In genomic region chr14:55416866-55417265, GRCh38 we compare ENCODE assay signal across 11 cellular contexts. TPM values are rescaled to one million over a fixed set of nuclear protein-coding genes. Genes with fewer than 3 reads are reported as not detected.
DNase-seq lines count a peak whose midpoint lies in the region; FAIRE-seq and TF ChIP-seq lines count a peak whose summit lies in the region.
"Had no signal": no experiment of that assay in that cellular context is flagged by ENCODE, and none has a peak within 500 bp of the region (broad histone marks: within the 10 kb centered on the region; RNA-seq: fewer than 3 reads in every experiment).

No MANE protein-coding gene starts in this region.

- no peaks in the 10 kb centered on the region for H3K36me3 ChIP-seq in Karpas-422 (ENCODE audit: insufficient read depth, low read length)
- no peaks in the 10 kb centered on the region for H3K36me3 ChIP-seq in neural progenitor cell

- H3K79me2 ChIP-seq in Karpas-422 (ENCODE audit: low read length): no peaks in the 10 kb centered on the region
- no peaks in the 10 kb centered on the region for H3K79me2 ChIP-seq in neural progenitor cell (ENCODE audit: low read depth)

- H2AFZ ChIP-seq in Karpas-422 (ENCODE audit: low read length): no peak overlapping the region
- peak overlapping the region; percentile 28 for H2AFZ ChIP-seq in neural progenitor cell (replicated peaks)

- no peak overlapping the region for H3K4me2 ChIP-seq in Karpas-422 (ENCODE audit: low read depth, low read length, poor library complexity, severe bottlenecking)
- no peak overlapping the region for H3K4me2 ChIP-seq in neural progenitor cell

- intact Hi-C loops in activated CD4-positive, alpha-beta memory T cell treated with anti-CD3 and anti-CD28 coated beads for 36 hours (cut with micrococcal nuclease): loop anchor here (2.0 kb wide), 1 partner anchor 46 kb away; no protein-coding TSS in a partner anchor

- peak; percentile 26 for DNase-seq in NCI-H2107 treated with DMSO at 0.1 percent for 48 hours (lab: John Stamatoyannopoulos, UW; ENCODE audit: unreplicated experiment)
- no peak for DNase-seq in NCI-H2107 (lab: John Stamatoyannopoulos, UW)
- peak; percentile 77 for DNase-seq in Karpas-422
- DNase-seq in activated CD4-positive, alpha-beta memory T cell treated with anti-CD3 and anti-CD28 coated beads for 36 hours: peak; percentile 50
- peak; percentile 66 for DNase-seq in neural progenitor cell (ENCODE audit: low spot score)
- no peak for DNase-seq in cerebellum (ENCODE audit: low spot score)
- no peak for DNase-seq in NCI-H1092 (lab: John Stamatoyannopoulos, UW)
- no peak for DNase-seq in GM12892 (ENCODE audit: insufficient read length)

- no peak for FAIRE-seq in GM12892 (lab: Jason Lieb, UNC)

- H3K9ac ChIP-seq in Karpas-422 (ENCODE audit: low read length) (no peak overlapping the region), neural progenitor cell (no peak overlapping the region)

- POLR2A ChIA-PET in activated CD4-positive, alpha-beta memory T cell treated with anti-CD3 and anti-CD28 coated beads for 36 hours (lab: Charles Lee): no interaction called here

- TF ChIP-seq POLR2A in GM12892 (IDR thresholded peaks at IDR 0.05; ENCODE audit: low read depth, low read length): no peak

- H3K9me3 ChIP-seq in Karpas-422 (ENCODE audit: low read length) (no peaks in the 10 kb centered on the region), neural progenitor cell (ENCODE audit: low read depth) (no peaks in the 10 kb centered on the region)

- H3K27ac ChIP-seq in Karpas-422 (ENCODE audit: low read length): no peak overlapping the region
- H3K27ac ChIP-seq in neural progenitor cell: no peak overlapping the region

- no peaks in the 10 kb centered on the region for H3K27me3 ChIP-seq in Karpas-422 (ENCODE audit: low read length)
- H3K27me3 ChIP-seq in neural progenitor cell: peaks cover 19% of the 10 kb centered on the region

- no peaks in the 10 kb centered on the region for H3K27me3 Mint-ChIP-seq in activated CD4-positive, alpha-beta memory T cell treated with anti-CD3 and anti-CD28 coated beads for 36 hours
- peaks cover 2% of the 10 kb centered on the region for H3K27me3 Mint-ChIP-seq in neural progenitor cell (ENCODE audit: insufficient read depth, low read depth)

- H3K4me1 ChIP-seq in Karpas-422 (ENCODE audit: low read length) (peaks cover 6% of the 10 kb centered on the region), neural progenitor cell (peaks cover 9% of the 10 kb centered on the region)

- TF ChIP-seq CTCF in neural progenitor cell (IDR thresholded peaks at IDR 0.05): peak; percentile 91

- no peaks in the 10 kb centered on the region for H3K9me2 ChIP-seq in Karpas-422 (replicated peaks; ENCODE audit: insufficient read depth, low read length)

- H4K20me1 ChIP-seq in Karpas-422 (ENCODE audit: insufficient read depth, low read depth, low read length) (no peaks in the 10 kb centered on the region), neural progenitor cell (ENCODE audit: low read depth) (no peaks in the 10 kb centered on the region)

- H3K4me3 ChIP-seq in Karpas-422 (ENCODE audit: low read length) (no peak overlapping the region), neural progenitor cell (no peak overlapping the region)

- H3K4me3 Mint-ChIP-seq in activated CD4-positive, alpha-beta memory T cell treated with anti-CD3 and anti-CD28 coated beads for 36 hours: no peak overlapping the region
- H3K4me3 Mint-ChIP-seq in neural progenitor cell: no peak overlapping the region
- H3K4me3 Mint-ChIP-seq: CD4-positive, CD25-positive, alpha-beta regulatory T cell had no signal

- H3K27ac Mint-ChIP-seq in activated CD4-positive, alpha-beta memory T cell treated with anti-CD3 and anti-CD28 coated beads for 36 hours: no peak overlapping the region
- H3K27ac Mint-ChIP-seq in neural progenitor cell: no peak overlapping the region

- no peaks in the 10 kb centered on the region for H3F3A ChIP-seq in neural progenitor cell (ENCODE audit: low read depth)

- H3K36me3 Mint-ChIP-seq in activated CD4-positive, alpha-beta memory T cell treated with anti-CD3 and anti-CD28 coated beads for 36 hours: no peaks in the 10 kb centered on the region
- no peaks in the 10 kb centered on the region for H3K36me3 Mint-ChIP-seq in neural progenitor cell
- H3K36me3 Mint-ChIP-seq: CD4-positive, CD25-positive, alpha-beta regulatory T cell had no signal

- CTCF ChIA-PET in activated CD4-positive, alpha-beta memory T cell treated with anti-CD3 and anti-CD28 coated beads for 36 hours (lab: Charles Lee): interaction anchor here (0.6 to 2.5 kb wide), 13 partner anchors 10 to 204 kb away, joined by 3 to 8 read pairs (median 4); no protein-coding TSS in a partner anchor

- H3K4me1 Mint-ChIP-seq in activated CD4-positive, alpha-beta memory T cell treated with anti-CD3 and anti-CD28 coated beads for 36 hours (ENCODE audit: low read depth): peaks cover 10% of the 10 kb centered on the region
- H3K4me1 Mint-ChIP-seq in neural progenitor cell: peaks cover 4% of the 10 kb centered on the region

- H3K9me3 Mint-ChIP-seq in activated CD4-positive, alpha-beta memory T cell treated with anti-CD3 and anti-CD28 coated beads for 36 hours: no peaks in the 10 kb centered on the region
- H3K9me3 Mint-ChIP-seq in neural progenitor cell: no peaks in the 10 kb centered on the region
- H3K9me3 Mint-ChIP-seq: CD4-positive, CD25-positive, alpha-beta regulatory T cell had no signal

RNA-seq across cellular contexts. Expression of gene ATG14, which starts 5.2 kb away (rescaled TPM):
- total RNA-seq in Karpas-422 (2014; rRNA removed; shearing (Covaris generic); ENCODE audit: low replicate concordance): 12.6 and 13.2 TPM in 2 replicates
- total RNA-seq in activated CD4-positive, alpha-beta memory T cell treated with anti-CD3 and anti-CD28 coated beads for 36 hours: 1 to 10 TPM; 5.0 to 5.1 TPM
- total RNA-seq in neural progenitor cell (ENCODE audit: low replicate concordance) (19.9 and 28.8 TPM in 2 replicates), cerebellum (18.0 TPM)
- polyA plus RNA-seq in GM12892 (2012; ENCODE audit: missing spikeins): 4.7 TPM

RNA-seq across cellular contexts. Expression of gene TBPL2, which starts 23.6 kb away (rescaled TPM):
- not detected in 2 replicates for total RNA-seq in Karpas-422 (2014; rRNA removed; shearing (Covaris generic); ENCODE audit: low replicate concordance)
- total RNA-seq in activated CD4-positive, alpha-beta memory T cell treated with anti-CD3 and anti-CD28 coated beads for 36 hours: not detected
- total RNA-seq in neural progenitor cell (ENCODE audit: low replicate concordance): not detected in 2 replicates
- total RNA-seq in cerebellum: not detected
- not detected for polyA plus RNA-seq in GM12892 (2012; ENCODE audit: missing spikeins)
- total RNA-seq: CD4-positive, CD25-positive, alpha-beta regulatory T cell; HT1080; subcutaneous adipose tissue had no signal
- polyA plus RNA-seq: CD4-positive, CD25-positive, alpha-beta regulatory T cell had no signal

Comparison
In these comparisons a context has a peak if more than half of its experiments do, and no peak if none do; other contexts are left out.
1. DNase-seq: peak in NCI-H2107 treated with DMSO at 0.1 percent for 48 hours (single experiment), Karpas-422 (single experiment), activated CD4-positive, alpha-beta memory T cell treated with anti-CD3 and anti-CD28 coated beads for 36 hours (single experiment) and neural progenitor cell (single experiment); none in NCI-H2107 (single experiment), cerebellum (single experiment), NCI-H1092 (single experiment) and GM12892 (single experiment).